In the genomic region with DNA sequence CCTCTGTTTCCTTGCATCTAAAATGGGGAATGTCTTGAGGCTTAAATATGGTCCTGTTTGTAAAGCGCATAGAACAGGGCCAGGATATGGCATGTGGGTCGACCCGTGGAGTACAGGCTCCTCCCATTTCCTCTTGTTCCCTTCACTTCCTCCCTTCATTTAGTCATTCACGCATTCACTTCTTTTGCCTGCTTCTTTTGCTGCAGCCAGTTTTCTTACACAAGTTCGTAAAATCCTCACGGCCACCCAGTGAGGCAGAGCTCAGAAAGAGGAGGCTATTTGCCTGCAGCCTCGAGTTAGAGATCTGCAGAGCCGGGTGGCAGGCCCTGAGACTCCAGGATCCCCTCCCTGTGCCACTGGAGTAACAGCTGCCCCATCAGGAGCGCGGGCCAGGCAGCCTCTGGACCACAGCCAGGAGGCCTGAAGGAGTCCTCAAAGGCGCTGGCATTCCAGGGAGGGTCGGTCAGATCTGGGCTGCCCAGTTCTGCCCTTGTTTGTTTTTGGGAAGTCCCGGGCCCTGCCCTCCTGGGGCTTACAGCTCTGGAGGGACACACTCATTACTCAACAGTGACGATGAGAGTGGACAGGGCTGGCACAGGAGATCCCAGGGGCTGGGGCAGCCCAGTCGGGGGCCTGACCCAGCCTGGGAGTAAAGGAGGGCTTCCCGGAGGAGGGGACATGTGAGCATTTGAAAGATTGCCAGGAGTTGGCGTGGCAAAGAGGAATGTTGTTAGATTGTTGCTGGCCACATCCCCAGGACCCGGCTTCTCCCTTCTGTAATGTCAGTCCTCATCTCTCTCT, we compare ENCODE assay signal across 8 cellular contexts. TPM values are rescaled to one million over a fixed set of nuclear protein-coding genes. Genes with fewer than 3 reads are reported as not detected.
A peak's percentile ranks its signal among the peaks of the same experiment; 100 is the strongest.
DNase-seq lines count a peak whose midpoint lies in the region; ATAC-seq and TF ChIP-seq lines count a peak whose summit lies in the region.

No MANE protein-coding gene starts in this region.

- DNase-seq in AG20443 (ENCODE audit: low spot score) (peak; percentile 73), foreskin melanocyte (peak; percentile 67), erythroblast (lab: John Stamatoyannopoulos, UW) (no peak), SW 1271 (lab: John Stamatoyannopoulos, UW) (no peak)
- peak; percentile 54 for DNase-seq in activated CD4-positive, alpha-beta memory T cell treated with anti-CD3 and anti-CD28 coated beads, Interleukin-2, amount 10 ng/mL, durations not matched to agents 7 days and 5 days
- DNase-seq in stimulated activated naive B cell treated with anti-CD40 and anti-IgM and Interleukin-4, amounts not matched to agents 10 μg/mL and 1 μg/mL and 100 μg/mL, for 72 hours: no peak

- H3K9me3 Mint-ChIP-seq in activated CD4-positive, alpha-beta memory T cell treated with anti-CD3 and anti-CD28 coated beads, Interleukin-2, amount 10 ng/mL, durations not matched to agents 7 days and 5 days: no peaks in the 10 kb centered on the region
- peaks cover 0 to 1% of the 10 kb centered on the region in 2 donors for H3K9me3 Mint-ChIP-seq in stimulated activated naive B cell treated with anti-CD40 and anti-IgM and Interleukin-4, amounts not matched to agents 10 μg/mL and 1 μg/mL and 100 μg/mL, for 72 hours

- POLR2A ChIA-PET in HEK293 (lab: Yijun Ruan, JAX): no interaction called here
- POLR2A ChIA-PET in activated CD4-positive, alpha-beta memory T cell treated with anti-CD3 and anti-CD28 coated beads, Interleukin-2, amount 10 ng/mL, durations not matched to agents 7 days and 5 days (lab: Charles Lee): interaction anchor here (1.1 to 1.8 kb wide), 3 partner anchors 9 to 21 kb away, joined by 3 to 5 read pairs (median 4); no protein-coding TSS in a partner anchor

- TF ChIP-seq POLR2A in erythroblast (IDR thresholded peaks at IDR 0.05; ENCODE audit: low read length): no peak

- no peak overlapping the region for H3K27ac ChIP-seq in HEK293 (ENCODE audit: extremely low read depth, low read depth, low read length)

- CTCF ChIA-PET in HEK293 (lab: Yijun Ruan, JAX): interaction anchor here (0.5 to 0.7 kb wide), 3 partner anchors 10 to 498 kb away, joined by 3 read pairs; no protein-coding TSS in a partner anchor
- CTCF ChIA-PET in activated CD4-positive, alpha-beta memory T cell treated with anti-CD3 and anti-CD28 coated beads, Interleukin-2, amount 10 ng/mL, durations not matched to agents 7 days and 5 days (lab: Charles Lee): interaction anchor here (0.7 kb wide), 1 partner anchor 44 kb away, joined by 3 read pairs; no protein-coding TSS in a partner anchor

- peaks cover 19% of the 10 kb centered on the region for H3K4me1 ChIP-seq in HEK293 (ENCODE audit: control insufficient read depth, insufficient read depth, low read length)

- peaks cover 66% of the 10 kb centered on the region for H3K4me1 Mint-ChIP-seq in activated CD4-positive, alpha-beta memory T cell treated with anti-CD3 and anti-CD28 coated beads, Interleukin-2, amount 10 ng/mL, durations not matched to agents 7 days and 5 days
- peaks cover 53 to 77% of the 10 kb centered on the region in 2 donors for H3K4me1 Mint-ChIP-seq in stimulated activated naive B cell treated with anti-CD40 and anti-IgM and Interleukin-4, amounts not matched to agents 10 μg/mL and 1 μg/mL and 100 μg/mL, for 72 hours

- peaks cover 57% of the 10 kb centered on the region for H3K36me3 Mint-ChIP-seq in activated CD4-positive, alpha-beta memory T cell treated with anti-CD3 and anti-CD28 coated beads, Interleukin-2, amount 10 ng/mL, durations not matched to agents 7 days and 5 days (ENCODE audit: low read depth)
- peaks cover 30 to 64% of the 10 kb centered on the region in 2 donors for H3K36me3 Mint-ChIP-seq in stimulated activated naive B cell treated with anti-CD40 and anti-IgM and Interleukin-4, amounts not matched to agents 10 μg/mL and 1 μg/mL and 100 μg/mL, for 72 hours

- H3K9me3 ChIP-seq in HEK293 (ENCODE audit: control insufficient read depth, insufficient read depth, low read depth, low read length): no peaks in the 10 kb centered on the region

- ATAC-seq in stimulated activated naive B cell treated with anti-CD40 and anti-IgM and Interleukin-4, amounts not matched to agents 10 μg/mL and 1 μg/mL and 100 μg/mL, for 72 hours (replicated peaks): no peak
- no peak for ATAC-seq in GM21528 (IDR thresholded peaks at IDR 0.05; ENCODE audit: low FRiP score, unreplicated experiment)

- H3K36me3 ChIP-seq in HEK293 (ENCODE audit: control insufficient read depth in 2 of 2, insufficient read depth in 1 of 2, low read length in 2 of 2): peaks cover 28 to 69% of the 10 kb centered on the region in 2 experiments

- H3K27me3 Mint-ChIP-seq in activated CD4-positive, alpha-beta memory T cell treated with anti-CD3 and anti-CD28 coated beads, Interleukin-2, amount 10 ng/mL, durations not matched to agents 7 days and 5 days: no peaks in the 10 kb centered on the region
- no peaks in the 10 kb centered on the region for H3K27me3 Mint-ChIP-seq in stimulated activated naive B cell treated with anti-CD40 and anti-IgM and Interleukin-4, amounts not matched to agents 10 μg/mL and 1 μg/mL and 100 μg/mL, for 72 hours

- no peak overlapping the region for H3K4me3 ChIP-seq in HEK293 (ENCODE audit: low read depth, low read length)

- H3K4me3 Mint-ChIP-seq in activated CD4-positive, alpha-beta memory T cell treated with anti-CD3 and anti-CD28 coated beads, Interleukin-2, amount 10 ng/mL, durations not matched to agents 7 days and 5 days: peak overlapping the region; percentile 83
- H3K4me3 Mint-ChIP-seq in stimulated activated naive B cell treated with anti-CD40 and anti-IgM and Interleukin-4, amounts not matched to agents 10 μg/mL and 1 μg/mL and 100 μg/mL, for 72 hours: peak overlapping the region; percentile 49 to 73

- H3K27ac Mint-ChIP-seq in activated CD4-positive, alpha-beta memory T cell treated with anti-CD3 and anti-CD28 coated beads, Interleukin-2, amount 10 ng/mL, durations not matched to agents 7 days and 5 days: peak overlapping the region; percentile 99
- peak overlapping the region; percentile 97 for H3K27ac Mint-ChIP-seq in stimulated activated naive B cell treated with anti-CD40 and anti-IgM and Interleukin-4, amounts not matched to agents 10 μg/mL and 1 μg/mL and 100 μg/mL, for 72 hours

- no peak for TF ChIP-seq CTCF in HEK293 (tag by site-specific recombination; IDR thresholded peaks at IDR 0.05)

TF ChIP-seq in HEK293, 187 proteins besides CTCF, POLR2A, EP300 and RAD21:
- TF ChIP-seq ZIC2 (tag by site-specific recombination; IDR thresholded peaks at IDR 0.05) (peak; percentile 43), KLF17 (tag by site-specific recombination; IDR thresholded peaks at IDR 0.05) (peak; percentile 76), YY2 (tag by site-specific recombination; IDR thresholded peaks at IDR 0.05) (no peak)

RNA-seq across cellular contexts. Expression of gene PPP5C, which starts 4.6 kb away (rescaled TPM):
- 10 to 100 TPM; 84.6 to 85.1 TPM for total RNA-seq in activated CD4-positive, alpha-beta memory T cell treated with anti-CD3 and anti-CD28 coated beads, Interleukin-2, amount 10 ng/mL, durations not matched to agents 7 days and 5 days

RNA-seq across cellular contexts. Expression of gene HIF3A, which starts 54.6 kb away (rescaled TPM):
- not detected for total RNA-seq in activated CD4-positive, alpha-beta memory T cell treated with anti-CD3 and anti-CD28 coated beads, Interleukin-2, amount 10 ng/mL, durations not matched to agents 7 days and 5 days

Comparison
In these comparisons a context has a peak if more than half of its experiments do, and no peak if none do; other contexts are left out.
1. DNase-seq: peak in AG20443 (single experiment), activated CD4-positive, alpha-beta memory T cell treated with anti-CD3 and anti-CD28 coated beads, Interleukin-2, amount 10 ng/mL, durations not matched to agents 7 days and 5 days (single experiment) and foreskin melanocyte (single experiment); none in stimulated activated naive B cell treated with anti-CD40 and anti-IgM and Interleukin-4, amounts not matched to agents 10 μg/mL and 1 μg/mL and 100 μg/mL, for 72 hours (single experiment), erythroblast (0 of 2) and SW 1271 (0 of 2).